Comparison of ENCODE assay signal across 8 cellular contexts in genomic region chr2:230668939-230669303, GRCh38. TPM values are rescaled to one million over a fixed set of nuclear protein-coding genes. Genes with fewer than 3 reads are reported as not detected.
A peak's percentile ranks its signal among the peaks of the same experiment; 100 is the strongest.
DNase-seq lines count a peak whose midpoint lies in the region; ATAC-seq lines count a peak whose summit lies in the region.

No MANE protein-coding gene starts in this region.

- no peak for DNase-seq in trophoblast cell
- DNase-seq in stimulated activated naive CD4-positive, alpha-beta T cell (lab: John Stamatoyannopoulos, UW), result no peak
- DNase-seq in AML-193 (lab: John Stamatoyannopoulos, UW), result no peak
- DNase-seq in NCI-H2196 treated with DMSO at 0.1 percent for 48 hours (lab: John Stamatoyannopoulos, UW; ENCODE audit: unreplicated experiment), result no peak
- DNase-seq in Kasumi-1 (lab: John Stamatoyannopoulos, UW), result no peak

- H4K8ac ChIP-seq in trophoblast cell (ENCODE audit: low read depth, low read length), result no peak overlapping the region

- H3K4me1 Mint-ChIP-seq in T-helper 1 cell treated with Interleukin-12 subunit alpha and Interleukin-12 subunit beta and Interleukin-4 antibody, amounts not matched to agents 30 μg/mL and 1 μg/mL, for 36 hours (ENCODE audit: low read depth), result peaks cover 70% of the 10 kb centered on the region

- no CpG with 5 or more reads among the region's 2 CpGs for WGBS in trophoblast cell (ENCODE audit: extremely low coverage, insufficient coverage, insufficient read length)

- peak; percentile 31 for ATAC-seq in GM19351 (IDR thresholded peaks at IDR 0.05; ENCODE audit: unreplicated experiment)
- ATAC-seq in HG02884 (IDR thresholded peaks at IDR 0.05; ENCODE audit: unreplicated experiment), result peak; percentile 34

- H3K4me3 Mint-ChIP-seq in T-helper 1 cell treated with Interleukin-12 subunit alpha and Interleukin-12 subunit beta and Interleukin-4 antibody, amounts not matched to agents 30 μg/mL and 1 μg/mL, for 36 hours, result no peak overlapping the region

- H3K4me2 ChIP-seq in trophoblast cell (ENCODE audit: low read length), result no peak overlapping the region

- H2BK5ac ChIP-seq in trophoblast cell (ENCODE audit: low read depth, low read length, poor library complexity), result no peak overlapping the region

- no peak overlapping the region for H3K18ac ChIP-seq in trophoblast cell (ENCODE audit: low read length)

- H3K14ac ChIP-seq in trophoblast cell (ENCODE audit: low read length), result no peak overlapping the region

- H3K79me2 ChIP-seq in trophoblast cell (ENCODE audit: control insufficient read depth, insufficient read depth, low read length, poor library complexity), result no peaks in the 10 kb centered on the region

- no peaks in the 10 kb centered on the region for H3K9me3 Mint-ChIP-seq in T-helper 1 cell treated with Interleukin-12 subunit alpha and Interleukin-12 subunit beta and Interleukin-4 antibody, amounts not matched to agents 30 μg/mL and 1 μg/mL, for 36 hours

- H3K9ac ChIP-seq in trophoblast cell (ENCODE audit: low read length), result no peak overlapping the region

- H4K91ac ChIP-seq in trophoblast cell (ENCODE audit: low read depth, low read length), result no peak overlapping the region

- no peak overlapping the region for H3K4me3 ChIP-seq in trophoblast cell (ENCODE audit: low read depth, low read length)

- H3K27me3 Mint-ChIP-seq in T-helper 1 cell treated with Interleukin-12 subunit alpha and Interleukin-12 subunit beta and Interleukin-4 antibody, amounts not matched to agents 30 μg/mL and 1 μg/mL, for 36 hours (ENCODE audit: low read depth), result no peaks in the 10 kb centered on the region

- no peak overlapping the region for H2AFZ ChIP-seq in trophoblast cell (ENCODE audit: insufficient read depth, low read length, poor library complexity)

- H3K27me3 ChIP-seq in trophoblast cell (ENCODE audit: insufficient read depth, low read length), result no peaks in the 10 kb centered on the region

- no peak overlapping the region for H3K23ac ChIP-seq in trophoblast cell (ENCODE audit: low read length)

- H2BK120ac ChIP-seq in trophoblast cell (ENCODE audit: insufficient read depth, low read length, poor library complexity), result no peak overlapping the region

- H3K36me3 ChIP-seq in trophoblast cell (ENCODE audit: control insufficient read depth in 1 of 2, insufficient read depth in 2 of 2, low read length in 2 of 2), result no peaks in the 10 kb centered on the region

- H4K12ac ChIP-seq in trophoblast cell (ENCODE audit: low read depth, low read length), result no peak overlapping the region

- H3K9me3 ChIP-seq in trophoblast cell (ENCODE audit: insufficient read depth, low read depth, low read length), result no peaks in the 10 kb centered on the region

- no peak overlapping the region for H3K4ac ChIP-seq in trophoblast cell (ENCODE audit: low read depth, low read length)

- peak overlapping the region; percentile 84 for H3K27ac Mint-ChIP-seq in T-helper 1 cell treated with Interleukin-12 subunit alpha and Interleukin-12 subunit beta and Interleukin-4 antibody, amounts not matched to agents 30 μg/mL and 1 μg/mL, for 36 hours

- peaks cover 17 to 25% of the 10 kb centered on the region in 2 experiments for H3K4me1 ChIP-seq in trophoblast cell (ENCODE audit: control insufficient read depth in 1 of 2, insufficient read depth in 2 of 2, low read length in 2 of 2)

- H2BK12ac ChIP-seq in trophoblast cell (ENCODE audit: low read length), result peak overlapping the region; percentile 15

- peaks cover 2% of the 10 kb centered on the region for H3K36me3 Mint-ChIP-seq in T-helper 1 cell treated with Interleukin-12 subunit alpha and Interleukin-12 subunit beta and Interleukin-4 antibody, amounts not matched to agents 30 μg/mL and 1 μg/mL, for 36 hours (ENCODE audit: low read depth)

- H2AK5ac ChIP-seq in trophoblast cell (ENCODE audit: low read length), result no peak overlapping the region

- peaks cover 3% of the 10 kb centered on the region for H3K79me1 ChIP-seq in trophoblast cell (ENCODE audit: low read length)

- no peak overlapping the region for H3K27ac ChIP-seq in trophoblast cell (ENCODE audit: low read depth, low read length)

RNA-seq across cellular contexts. Expression of gene CAB39, which starts 43.7 kb away (rescaled TPM):
- polyA plus RNA-seq in trophoblast cell (2013), result 43.9 and 44.8 TPM in 2 replicates
